Comparison of ENCODE assay signal across 8 cellular contexts in the genomic region with DNA sequence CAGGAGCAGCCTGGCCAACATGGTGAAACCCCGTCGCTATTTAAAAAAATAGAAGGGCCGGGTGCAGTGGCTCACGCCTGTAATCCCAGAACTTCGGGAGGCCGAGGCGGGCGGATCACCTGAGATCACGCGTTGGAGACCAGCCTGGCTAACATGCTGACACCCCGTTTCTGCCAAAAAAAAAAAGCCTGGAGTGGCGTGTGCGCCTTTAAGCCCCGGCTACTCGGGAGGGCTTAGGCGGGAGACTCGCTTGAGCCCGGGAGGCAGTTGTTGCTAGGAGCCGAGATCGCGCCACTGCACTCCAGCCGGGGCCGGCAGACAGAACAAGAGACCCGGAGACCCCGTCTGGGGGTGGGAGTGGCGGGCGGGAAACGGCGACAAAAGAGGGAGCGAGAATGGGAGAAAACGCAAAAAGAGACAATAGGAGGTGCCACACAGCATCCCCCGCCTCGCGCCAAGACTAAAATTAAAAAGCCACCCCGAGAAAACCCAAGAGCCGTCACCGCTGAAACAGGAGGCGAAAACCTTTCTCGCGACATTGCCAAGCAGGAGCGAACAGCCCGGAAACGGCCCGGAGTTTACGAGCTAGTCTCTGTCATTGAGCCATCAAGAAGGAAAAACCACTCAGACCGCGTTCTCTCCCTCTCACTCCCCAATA. TPM values are rescaled to one million over a fixed set of nuclear protein-coding genes. Genes with fewer than 3 reads are reported as not detected.
A peak's percentile ranks its signal among the peaks of the same experiment; 100 is the strongest.
DNase-seq lines count a peak whose midpoint lies in the region; ATAC-seq and TF ChIP-seq lines count a peak whose summit lies in the region.
"Not testable (repeated sequence)": the region's sequence is repeated elsewhere in the genome, so short reads cannot be mapped to it uniquely, and the experiment has no call there.

No MANE protein-coding gene starts in this region.

- DNase-seq in CD8-positive, alpha-beta memory T cell: peak in 4 of 5 donors; percentile 22 to 79 (median 64)
- peak; percentile 91 for DNase-seq in HCEC 1CT
- DNase-seq in LNCaP clone FGC (ENCODE audit: low read depth): peak; percentile 46
- DNase-seq in activated CD4-positive, alpha-beta T cell treated with anti-CD3 and anti-CD28 coated beads, Interleukin-2, amount 50 U/mL, for 1 hour: peak; percentile 14
- DNase-seq in breast epithelium (ENCODE audit: low spot score in 2 of 2): peak in 1 of 2 donors; percentile 73
- DNase-seq in hepatocyte (ENCODE audit: low spot score): peak; percentile 46
- DNase-seq in non-pigmented ciliary epithelial cell (ENCODE audit: low read depth): peak; percentile 28
- peak; percentile 68 to 91 for DNase-seq in stimulated activated effector memory CD8-positive, alpha-beta T cell treated with anti-CD3 and anti-CD28 coated beads, Interleukin-12 subunit alpha, Interleukin-12 subunit beta, amount 100 ng/mL, for 72 hours (ENCODE audit: low spot score in 2 of 2)

- not testable (repeated sequence) for H3K27me3 ChIP-seq in CD8-positive, alpha-beta memory T cell (ENCODE audit: insufficient read depth, low read length, poor library complexity, severe bottlenecking); breast epithelium; hepatocyte

- not testable (repeated sequence) for H2AFZ ChIP-seq in hepatocyte

- H3K4me2 ChIP-seq in hepatocyte: peak overlapping the region; percentile 63

- TF ChIP-seq POLR2A in breast epithelium (IDR thresholded peaks at IDR 0.05): peak; percentile 96

- not testable (repeated sequence) for H3K27ac ChIP-seq in CD8-positive, alpha-beta memory T cell (ENCODE audit: low read depth, low read length)
- H3K27ac ChIP-seq in breast epithelium: peak overlapping the region in 1 of 2 donors; percentile 86
- H3K27ac ChIP-seq in hepatocyte: peak overlapping the region; percentile 72

- CTCF ChIA-PET in CD8-positive, alpha-beta memory T cell (lab: Charles Lee): not testable (repeated sequence)

- H3K9me2 ChIP-seq in hepatocyte (replicated peaks; ENCODE audit: insufficient read depth): not testable (repeated sequence)

- H3K4me3 Mint-ChIP-seq in CD8-positive, alpha-beta memory T cell: peak overlapping the region; percentile 74 to 90 (median 79)
- peak overlapping the region; percentile 46 for H3K4me3 Mint-ChIP-seq in stimulated activated effector memory CD8-positive, alpha-beta T cell treated with anti-CD3 and anti-CD28 coated beads, Interleukin-12 subunit alpha, Interleukin-12 subunit beta, amount 100 ng/mL, for 72 hours

- ATAC-seq in stimulated activated effector memory CD8-positive, alpha-beta T cell treated with anti-CD3 and anti-CD28 coated beads, Interleukin-12 subunit alpha, Interleukin-12 subunit beta, amount 100 ng/mL, for 72 hours: peak; percentile 75

- WGBS in hepatocyte (ENCODE audit: low lambda C conversion rate, missing lambda C conversion rate): 2% methylated on average over 13 of the region's 47 CpGs

- not testable (repeated sequence) for H3K9me3 ChIP-seq in CD8-positive, alpha-beta memory T cell (ENCODE audit: low read length); breast epithelium; hepatocyte (ENCODE audit: low read depth)

- H3K4me1 Mint-ChIP-seq in CD8-positive, alpha-beta memory T cell; stimulated activated effector memory CD8-positive, alpha-beta T cell treated with anti-CD3 and anti-CD28 coated beads, Interleukin-12 subunit alpha, Interleukin-12 subunit beta, amount 100 ng/mL, for 72 hours: not testable (repeated sequence)

- not testable (repeated sequence) for H3K27me3 Mint-ChIP-seq in CD8-positive, alpha-beta memory T cell

- POLR2A ChIA-PET in CD8-positive, alpha-beta memory T cell (lab: Charles Lee): not testable (repeated sequence)

- H3K36me3 ChIP-seq in CD8-positive, alpha-beta memory T cell (ENCODE audit: insufficient read depth, low read length); breast epithelium; hepatocyte (replicated peaks; ENCODE audit: insufficient read depth, low read depth): not testable (repeated sequence)

- H3K36me3 Mint-ChIP-seq in CD8-positive, alpha-beta memory T cell: not testable (repeated sequence)
- H3K36me3 Mint-ChIP-seq in stimulated activated effector memory CD8-positive, alpha-beta T cell treated with anti-CD3 and anti-CD28 coated beads, Interleukin-12 subunit alpha, Interleukin-12 subunit beta, amount 100 ng/mL, for 72 hours: peaks cover 10% of the 10 kb centered on the region

- not testable (repeated sequence) for H3K4me3 ChIP-seq in CD8-positive, alpha-beta memory T cell (ENCODE audit: low read length); LNCaP clone FGC (ENCODE audit: low read depth, low read length); hepatocyte
- H3K4me3 ChIP-seq in breast epithelium: peak overlapping the region in 2 of 3 donors; percentile 32 to 56

- H3K79me2 ChIP-seq in hepatocyte: not testable (repeated sequence)

- H3K27ac Mint-ChIP-seq in CD8-positive, alpha-beta memory T cell: peak overlapping the region in 7 of 8 donors; percentile 32 to 97 (median 89)
- H3K27ac Mint-ChIP-seq in stimulated activated effector memory CD8-positive, alpha-beta T cell treated with anti-CD3 and anti-CD28 coated beads, Interleukin-12 subunit alpha, Interleukin-12 subunit beta, amount 100 ng/mL, for 72 hours: peak overlapping the region; percentile 93

- not testable (repeated sequence) for H3K9me3 Mint-ChIP-seq in CD8-positive, alpha-beta memory T cell; stimulated activated effector memory CD8-positive, alpha-beta T cell treated with anti-CD3 and anti-CD28 coated beads, Interleukin-12 subunit alpha, Interleukin-12 subunit beta, amount 100 ng/mL, for 72 hours

- intact Hi-C loops in breast epithelium (cut with DNase I; ENCODE audit: low total_unique reads): not testable (repeated sequence)

- not testable (repeated sequence) for H3K4me1 ChIP-seq in CD8-positive, alpha-beta memory T cell (ENCODE audit: insufficient read depth, low read length); breast epithelium; hepatocyte (ENCODE audit: insufficient read depth)

- not testable (repeated sequence) for TF ChIP-seq CTCF in LNCaP clone FGC (IDR thresholded peaks at IDR 0.05; ENCODE audit: control insufficient read depth, extremely low read depth, insufficient read depth); breast epithelium (IDR thresholded peaks at IDR 0.05); hepatocyte (IDR thresholded peaks at IDR 0.05; ENCODE audit: poor library complexity)

- H4K20me1 ChIP-seq in hepatocyte (ENCODE audit: insufficient read depth, poor library complexity, severe bottlenecking): not testable (repeated sequence)

RNA-seq across cellular contexts. Expression of gene GRAPL, which starts 15.5 kb away (rescaled TPM):
- 1 to 10 TPM; 2.6 to 3.7 TPM for total RNA-seq in CD8-positive, alpha-beta memory T cell
- polyA plus RNA-seq in CD8-positive, alpha-beta memory T cell: 1.1 TPM
- total RNA-seq in breast epithelium (1 to 10 TPM in 2 of 3 donors, under 1 TPM in 1; 0.73 to 2.0 (median 1.6) TPM), hepatocyte (not detected in 2 replicates)
- polyA plus RNA-seq in hepatocyte: not detected in 2 replicates
